1 cellular context compared by ENCODE assay signal in genomic region chr16:1451702-1452392, GRCh38.
TF ChIP-seq lines count a peak whose summit lies in the region.

No MANE protein-coding gene starts in this region.

TF ChIP-seq in K562, 482 proteins besides CTCF, POLR2A, EP300 and RAD21:
- TF ChIP-seq ZNF232 (CRISPR knock-in tag; IDR thresholded peaks at IDR 0.05), result no peak
- peak; percentile 59 for TF ChIP-seq POLR2G (IDR thresholded peaks at IDR 0.05; ENCODE audit: low read depth, low read length)
- no peak for TF ChIP-seq RBM14 (IDR thresholded peaks at IDR 0.05; ENCODE audit: borderline replicate concordance, insufficient read depth, low read depth, low read length)
- no peak for TF ChIP-seq BACH1 (tag; IDR thresholded peaks at IDR 0.05)
- 0 out of 2 replicates have a peak, but pooled peaks have one; percentile 12 for TF ChIP-seq RBFOX2 (IDR thresholded peaks at IDR 0.05; ENCODE audit: low read depth, low read length)
- no peak for TF ChIP-seq DNMT1 (IDR thresholded peaks at IDR 0.05)
- TF ChIP-seq BRF1 (IDR thresholded peaks at IDR 0.05; ENCODE audit: borderline replicate concordance, extremely low read depth, insufficient read length), result no peak
- no peak for TF ChIP-seq TBL1XR1 (IDR thresholded peaks at IDR 0.05; ENCODE audit: low read length in 2 of 2)
- TF ChIP-seq SMAD2 (IDR thresholded peaks at IDR 0.05; ENCODE audit: low read depth, low read length), result no peak
- TF ChIP-seq STAG1 (CRISPR knock-in tag; IDR thresholded peaks at IDR 0.05; ENCODE audit: borderline replicate concordance), result no peak
TF ChIP-seq in K562: peak in this region for 2.
